ENCODE assay signal across 8 cellular contexts in genomic region chr6:85483041-85483700, GRCh38. TPM values are rescaled to one million over a fixed set of nuclear protein-coding genes. Genes with fewer than 3 reads are reported as not detected.
A peak's percentile ranks its signal among the peaks of the same experiment; 100 is the strongest.
DNase-seq lines count a peak whose midpoint lies in the region; ATAC-seq and TF ChIP-seq lines count a peak whose summit lies in the region.

No MANE protein-coding gene starts in this region.

- no peak overlapping the region for H3K27ac ChIP-seq in naive thymus-derived CD4-positive, alpha-beta T cell (ENCODE audit: low read depth, low read length)

- peak; percentile 76 for DNase-seq in CD1c-positive myeloid dendritic cell (ENCODE audit: extremely low spot score)
- DNase-seq in NOMO-1 treated with dmso at 0.1 percent for 144 hours (lab: John Stamatoyannopoulos, UW; ENCODE audit: unreplicated experiment), result peak; percentile 28
- peak; percentile 47 for DNase-seq in activated CD8-positive, alpha-beta memory T cell treated with anti-CD3 and anti-CD28 coated beads, Interleukin-2, amount 50 U/mL, for 1 hour (ENCODE audit: extremely low read depth)
- peak; percentile 69 for DNase-seq in epithelial cell of esophagus (ENCODE audit: low read depth)
- peak; percentile 29 to 87 (median 66) for DNase-seq in naive thymus-derived CD4-positive, alpha-beta T cell
- peak; percentile 66 for DNase-seq in stimulated activated naive B cell treated with anti-CD40 and anti-IgM and Interleukin-4, amounts not matched to agents 10 μg/mL and 1 μg/mL and 100 μg/mL, for 72 hours

- H3K4me1 Mint-ChIP-seq in naive thymus-derived CD4-positive, alpha-beta T cell, result peaks cover 0 to 19% (median 6%) of the 10 kb centered on the region in 7 donors
- H3K4me1 Mint-ChIP-seq in stimulated activated naive B cell treated with anti-CD40 and anti-IgM and Interleukin-4, amounts not matched to agents 10 μg/mL and 1 μg/mL and 100 μg/mL, for 72 hours, result peaks cover 10 to 25% of the 10 kb centered on the region in 2 donors

- CTCF ChIA-PET in naive thymus-derived CD4-positive, alpha-beta T cell (lab: Charles Lee), result interaction anchor here (0.6 to 2.0 kb wide), 12 partner anchors 9 to 131 kb away, joined by 3 to 13 read pairs (median 4); no protein-coding TSS in a partner anchor

- H3K9me3 Mint-ChIP-seq in naive thymus-derived CD4-positive, alpha-beta T cell, result no peaks in the 10 kb centered on the region
- H3K9me3 Mint-ChIP-seq in stimulated activated naive B cell treated with anti-CD40 and anti-IgM and Interleukin-4, amounts not matched to agents 10 μg/mL and 1 μg/mL and 100 μg/mL, for 72 hours, result no peaks in the 10 kb centered on the region

- peaks cover 0 to 4% (median 0%) of the 10 kb centered on the region in 5 donors for H3K27me3 Mint-ChIP-seq in naive thymus-derived CD4-positive, alpha-beta T cell
- no peaks in the 10 kb centered on the region for H3K27me3 Mint-ChIP-seq in stimulated activated naive B cell treated with anti-CD40 and anti-IgM and Interleukin-4, amounts not matched to agents 10 μg/mL and 1 μg/mL and 100 μg/mL, for 72 hours

- peak overlapping the region in 2 of 9 donors; percentile 17 to 60 for H3K27ac Mint-ChIP-seq in naive thymus-derived CD4-positive, alpha-beta T cell
- H3K27ac Mint-ChIP-seq in stimulated activated naive B cell treated with anti-CD40 and anti-IgM and Interleukin-4, amounts not matched to agents 10 μg/mL and 1 μg/mL and 100 μg/mL, for 72 hours, result no peak overlapping the region

- intact Hi-C loops in naive thymus-derived CD4-positive, alpha-beta T cell (cut with micrococcal nuclease), result loop anchor here (1.0 to 5.0 kb wide), 8 partner anchors 18 to 1599 kb away; partner anchors contain the start of gene NT5E (in 1 of the 2)

- TF ChIP-seq CTCF in epithelial cell of esophagus (IDR thresholded peaks at IDR 0.05; ENCODE audit: insufficient read depth, low read depth, low read length, missing control alignments), result peak; percentile 99

- H3K4me3 ChIP-seq in epithelial cell of esophagus (ENCODE audit: low read length), result no peak overlapping the region
- H3K4me3 ChIP-seq in naive thymus-derived CD4-positive, alpha-beta T cell (ENCODE audit: low read length), result no peak overlapping the region

- H3K36me3 Mint-ChIP-seq in naive thymus-derived CD4-positive, alpha-beta T cell, result peaks cover 0 to 10% (median 0%) of the 10 kb centered on the region in 5 donors
- H3K36me3 Mint-ChIP-seq in stimulated activated naive B cell treated with anti-CD40 and anti-IgM and Interleukin-4, amounts not matched to agents 10 μg/mL and 1 μg/mL and 100 μg/mL, for 72 hours, result no peaks in the 10 kb centered on the region

- no peaks in the 10 kb centered on the region for H3K27me3 ChIP-seq in naive thymus-derived CD4-positive, alpha-beta T cell (ENCODE audit: control insufficient read depth in 2 of 2, insufficient read depth in 2 of 2, low read length in 2 of 2)

- POLR2A ChIA-PET in naive thymus-derived CD4-positive, alpha-beta T cell (lab: Charles Lee), result no interaction called here

- H3K4me3 Mint-ChIP-seq in naive thymus-derived CD4-positive, alpha-beta T cell, result peak overlapping the region in 1 of 10 donors; percentile 18
- H3K4me3 Mint-ChIP-seq in stimulated activated naive B cell treated with anti-CD40 and anti-IgM and Interleukin-4, amounts not matched to agents 10 μg/mL and 1 μg/mL and 100 μg/mL, for 72 hours, result no peak overlapping the region

- H3K9me3 ChIP-seq in naive thymus-derived CD4-positive, alpha-beta T cell (ENCODE audit: control insufficient read depth in 2 of 3, low read length in 3 of 3), result no peaks in the 10 kb centered on the region

- H3K36me3 ChIP-seq in naive thymus-derived CD4-positive, alpha-beta T cell (ENCODE audit: control insufficient read depth in 2 of 3, insufficient read depth in 3 of 3, low read length in 3 of 3), result no peaks in the 10 kb centered on the region

- ATAC-seq in GM19023 (IDR thresholded peaks at IDR 0.05; ENCODE audit: unreplicated experiment) (peak; percentile 93), HG03135 (IDR thresholded peaks at IDR 0.05; ENCODE audit: unreplicated experiment) (peak; percentile 81)
- peak; percentile 91 for ATAC-seq in naive thymus-derived CD4-positive, alpha-beta T cell
- ATAC-seq in stimulated activated naive B cell treated with anti-CD40 and anti-IgM and Interleukin-4, amounts not matched to agents 10 μg/mL and 1 μg/mL and 100 μg/mL, for 72 hours (replicated peaks), result peak; percentile 93 to 95

- H3K4me1 ChIP-seq in naive thymus-derived CD4-positive, alpha-beta T cell (ENCODE audit: control insufficient read depth in 2 of 2, insufficient read depth in 2 of 2, low read length in 2 of 2), result no peaks in the 10 kb centered on the region

RNA-seq across cellular contexts. Expression of gene NT5E, which starts 33.3 kb away (rescaled TPM):
- total RNA-seq in naive thymus-derived CD4-positive, alpha-beta T cell, result 10 to 100 TPM in 1 of 5 experiments, 1 to 10 TPM in 4; 1.5 to 29.3 (median 2.8) TPM
- 10 to 100 TPM in 1 of 2 donors, 1 to 10 TPM in 1; 5.3 to 15.7 TPM for polyA plus RNA-seq in naive thymus-derived CD4-positive, alpha-beta T cell
